Comparison of ENCODE assay signal across 8 cellular contexts in genomic region chr22:42697542-42698013, GRCh38. TPM values are rescaled to one million over a fixed set of nuclear protein-coding genes. Genes with fewer than 3 reads are reported as not detected.
DNase-seq lines count a peak whose midpoint lies in the region; ATAC-seq, FAIRE-seq and TF ChIP-seq lines count a peak whose summit lies in the region.

No MANE protein-coding gene starts in this region.

- H3K9me2 ChIP-seq in PC-9 (ENCODE audit: insufficient read depth) = no peaks in the 10 kb centered on the region

- DNase-seq in A549 (ENCODE audit: low read depth in 1 of 2, low spot score in 1 of 2) (peak; percentile 59 to 79), PC-9 (peak; percentile 60 to 85), esophagus muscularis mucosa (ENCODE audit: extremely low spot score) (no peak), type B pancreatic cell (ENCODE audit: extremely low spot score, unreplicated experiment) (no peak), GM10248 (ENCODE audit: extremely low spot score) (no peak)

- H3K4me2 ChIP-seq in A549 (peak overlapping the region; percentile 35), PC-9 (no peak overlapping the region)

- no peaks in the 10 kb centered on the region for H3K36me3 ChIP-seq in PC-9 (ENCODE audit: low read depth)
- H3K36me3 ChIP-seq in esophagus muscularis mucosa = peaks cover 16 to 30% (median 29%) of the 10 kb centered on the region in 4 donors
- peaks cover 16% of the 10 kb centered on the region for H3K36me3 ChIP-seq in muscle layer of colon (ENCODE audit: insufficient read depth, low read length)

- no peaks in the 10 kb centered on the region for H3K27me3 Mint-ChIP-seq in type B pancreatic cell

- no peak overlapping the region for H2AFZ ChIP-seq in PC-9

- TF ChIP-seq POLR2A in A549 (IDR thresholded peaks at IDR 0.05; ENCODE audit: low read length) = no peak
- no peak for TF ChIP-seq POLR2A in esophagus muscularis mucosa (IDR thresholded peaks at IDR 0.05; ENCODE audit: low read depth)

- no peak overlapping the region for H3K9ac ChIP-seq in muscle layer of colon (ENCODE audit: low read length)

- peaks cover 16% of the 10 kb centered on the region for H3K4me1 ChIP-seq in A549
- 0 out of 2 replicates have a peak, but pooled peaks cover 4% of the 10 kb centered on the region for H3K4me1 ChIP-seq in PC-9 (replicated peaks; ENCODE audit: insufficient read depth)
- H3K4me1 ChIP-seq in esophagus muscularis mucosa = peaks cover 72 to 96% (median 88%) of the 10 kb centered on the region in 4 donors
- peaks cover 37% of the 10 kb centered on the region for H3K4me1 ChIP-seq in muscle layer of colon (ENCODE audit: insufficient read depth, low read length)

- no TSS peak for BruUV-seq in PC-9 (replicated peaks; lab: Mats Ljungman, UMichigan)

- H3K27me3 ChIP-seq in PC-9 (ENCODE audit: insufficient read depth, low read depth) (no peaks in the 10 kb centered on the region), esophagus muscularis mucosa (no peaks in the 10 kb centered on the region), muscle layer of colon (ENCODE audit: control insufficient read depth in 1 of 2, insufficient read depth in 2 of 2, low read length in 2 of 2) (no peaks in the 10 kb centered on the region)

- TF ChIP-seq RAD21 in A549 (conservative IDR thresholded peaks at IDR 0.05 in 1 of 2, IDR thresholded peaks at IDR 0.05 in 1 of 2) = no peak

- H3K36me3 Mint-ChIP-seq in type B pancreatic cell = no peaks in the 10 kb centered on the region

- H3K9me3 Mint-ChIP-seq in type B pancreatic cell = no peaks in the 10 kb centered on the region

- intact Hi-C loops in PC-9 (cut with micrococcal nuclease; ENCODE audit: unreplicated experiment) (no loop called here), esophagus muscularis mucosa (cut with DNase I) (no loop called here)

- no peak for FAIRE-seq in A549 (lab: Jason Lieb, UNC)

- TF ChIP-seq CTCF in A549 (IDR thresholded peaks at IDR 0.05) (no peak), PC-9 (conservative IDR thresholded peaks at IDR 0.05) (no peak), esophagus muscularis mucosa (IDR thresholded peaks at IDR 0.05) (peak in 1 of 3 experiments; percentile 14), type B pancreatic cell (conservative IDR thresholded peaks at IDR 0.05) (no peak), GM10248 (IDR thresholded peaks at IDR 0.05; ENCODE audit: control extremely low read depth, extremely low read depth, low read depth, missing control alignments) (no peak)

- CTCF ChIA-PET in A549 (lab: Yijun Ruan, JAX) = interaction anchor here (1.2 kb wide), 1 partner anchor 77 kb away, joined by 4 read pairs; no protein-coding TSS in a partner anchor
- CTCF ChIA-PET in PC-9 (lab: Charles Lee) = interaction anchor here (0.5 to 0.6 kb wide), 2 partner anchors 81 to 122 kb away, joined by 3 to 4 read pairs; no protein-coding TSS in a partner anchor
- CTCF ChIA-PET in GM10248 (lab: Yijun Ruan, JAX) = interaction anchor here (1.2 kb wide), 1 partner anchor 77 kb away, joined by 3 read pairs; no protein-coding TSS in a partner anchor

- H3K4me1 Mint-ChIP-seq in type B pancreatic cell (ENCODE audit: unreplicated experiment) = peaks cover 9% of the 10 kb centered on the region

- no peaks in the 10 kb centered on the region for H3K79me2 ChIP-seq in PC-9 (ENCODE audit: low read depth)

- no peaks in the 10 kb centered on the region; the same call in 1 of the 2 replicates for H3F3A ChIP-seq in PC-9 (ENCODE audit: insufficient read depth, low read depth)

- POLR2A ChIA-PET in A549 (lab: Yijun Ruan, JAX) (no interaction called here), PC-9 (lab: Charles Lee; ENCODE audit: unreplicated experiment) (no interaction called here), GM10248 (lab: Yijun Ruan, JAX) (no interaction called here)

- H3K27ac Mint-ChIP-seq in type B pancreatic cell = no peak overlapping the region

- no CpG with 5 or more reads among the region's 16 CpGs for WGBS in A549 (ENCODE audit: missing lambda C conversion rate)
- 24% methylated on average over 12 of the region's 16 CpGs for WGBS in esophagus muscularis mucosa

- H3K9me3 ChIP-seq in A549 (no peaks in the 10 kb centered on the region), PC-9 (ENCODE audit: insufficient read depth, low read depth) (no peaks in the 10 kb centered on the region), esophagus muscularis mucosa (no peaks in the 10 kb centered on the region), muscle layer of colon (ENCODE audit: low read length) (no peaks in the 10 kb centered on the region)

- TF ChIP-seq EP300 in A549 (IDR thresholded peaks at IDR 0.05) (no peak), esophagus muscularis mucosa (IDR thresholded peaks at IDR 0.05) (peak; percentile 56)

- no peak overlapping the region for H3K4me3 ChIP-seq in A549
- H3K4me3 ChIP-seq in PC-9 = no peak overlapping the region
- no peak overlapping the region for H3K4me3 ChIP-seq in esophagus muscularis mucosa
- H3K4me3 ChIP-seq in muscle layer of colon (ENCODE audit: low read depth in 1 of 2, low read length in 2 of 2) = no peak overlapping the region

- H3K27ac ChIP-seq in A549 (peak overlapping the region; percentile 50 to 79; a peak in 5 of 6 replicates), PC-9 (no peak overlapping the region), esophagus muscularis mucosa (replicated peaks in 1 of 4) (peak overlapping the region; percentile 86 to 96 (median 94)), muscle layer of colon (ENCODE audit: low read depth, low read length) (peak overlapping the region; percentile 80)

- no peak overlapping the region for H3K4me3 Mint-ChIP-seq in type B pancreatic cell

- H4K20me1 ChIP-seq in PC-9 (ENCODE audit: insufficient read depth) = no peaks in the 10 kb centered on the region

- ATAC-seq in A549 = peak; percentile 77 to 88
- ATAC-seq in GM19023 (IDR thresholded peaks at IDR 0.05; ENCODE audit: unreplicated experiment) = no peak
- ATAC-seq in GM18517 (IDR thresholded peaks at IDR 0.05; ENCODE audit: unreplicated experiment) = no peak

TF ChIP-seq in A549, 52 proteins besides CTCF, POLR2A, EP300 and RAD21 (continues in another document):
- TF ChIP-seq HOXB5 (CRISPR knock-in tag; IDR thresholded peaks at IDR 0.05) = no peak
- TF ChIP-seq USF2 (IDR thresholded peaks at IDR 0.05) = no peak
- no peak for TF ChIP-seq ELK1 (IDR thresholded peaks at IDR 0.05; ENCODE audit: low read depth, low read length)
- TF ChIP-seq E2F6 (IDR thresholded peaks at IDR 0.05; ENCODE audit: borderline replicate concordance, low read depth) = peak; percentile 37; the same call in 1 of the 2 replicates

RNA-seq across cellular contexts. Expression of gene A4GALT, which starts 23.1 kb away (rescaled TPM):
- polyA plus RNA-seq in A549 (2011; rRNA removed) (5.0 and 5.1 TPM in 2 replicates), A549 (2017; fragmentation: RNase III; extraction: RNeasy Plus Mini Kit Qiagen cat#74134 plus additional on column Dnase treatment) (6.0 to 9.2 TPM (median 7.8 TPM) in 3 replicates)
- 9.1 and 14.2 TPM in 2 replicates for polyA plus RNA-seq in A549 (2012; cell fraction: cytosol; rRNA removed)
- 12.3 and 13.3 TPM in 2 replicates for polyA plus RNA-seq in A549 (2012; cell fraction: nucleus; rRNA removed)
- 6.2 and 6.8 TPM in 2 replicates for polyA minus RNA-seq in A549 (2011; rRNA and poly(A)+ RNA removed)
- total RNA-seq in PC-9 (2021) (17.1 and 19.3 TPM in 2 replicates), esophagus muscularis mucosa (10 to 100 TPM; 77.7 to 81.8 (median 79.1) TPM), type B pancreatic cell (ENCODE audit: low replicate concordance) (20.2 and 76.3 TPM in 2 replicates)

RNA-seq across cellular contexts. Expression of gene CYB5R3, which starts 48.4 kb away (rescaled TPM):
- polyA plus RNA-seq in A549 (2011; rRNA removed) (30.8 and 39.4 TPM in 2 replicates), A549 (2017; fragmentation: RNase III; extraction: RNeasy Plus Mini Kit Qiagen cat#74134 plus additional on column Dnase treatment) (47.6 to 54.0 TPM (median 51.8 TPM) in 3 replicates)
- 53.4 and 74.7 TPM in 2 replicates for polyA plus RNA-seq in A549 (2012; cell fraction: cytosol; rRNA removed)
- polyA plus RNA-seq in A549 (2012; cell fraction: nucleus; rRNA removed) = 60.2 and 68.1 TPM in 2 replicates
- 40.5 and 42.5 TPM in 2 replicates for polyA minus RNA-seq in A549 (2011; rRNA and poly(A)+ RNA removed)
- total RNA-seq in PC-9 (2021) (97.6 and 106 TPM in 2 replicates), esophagus muscularis mucosa (100 to 1,000 TPM; 154 to 287 (median 221) TPM), type B pancreatic cell (ENCODE audit: low replicate concordance) (89.3 and 102 TPM in 2 replicates)

RNA-seq across cellular contexts. Expression of gene ATP5MGL, which starts 57.2 kb away (rescaled TPM):
- polyA plus RNA-seq in A549 (2011; rRNA removed) (not detected in 2 replicates), A549 (2017; fragmentation: RNase III; extraction: RNeasy Plus Mini Kit Qiagen cat#74134 plus additional on column Dnase treatment) (not detected in 3 replicates)
- polyA plus RNA-seq in A549 (2012; cell fraction: cytosol; rRNA removed) = not detected in 2 replicates
- not detected in 2 replicates for polyA plus RNA-seq in A549 (2012; cell fraction: nucleus; rRNA removed)
- polyA minus RNA-seq in A549 (2011; rRNA and poly(A)+ RNA removed) = 0.87 and 1.3 TPM in 2 replicates
- total RNA-seq in PC-9 (2021) (0.79 and 1.1 TPM in 2 replicates), esophagus muscularis mucosa (not detected), type B pancreatic cell (ENCODE audit: low replicate concordance) (0.86 and 1.1 TPM in 2 replicates)

Comparison
In these comparisons a context has a peak if more than half of its experiments do, and no peak if none do; other contexts are left out.
1. ATAC-seq: peak in A549 (2 of 2); none in GM19023 (single experiment) and GM18517 (single experiment).
2. DNase-seq: peak in A549 (2 of 2) and PC-9 (2 of 2); none in esophagus muscularis mucosa (single experiment), type B pancreatic cell (single experiment) and GM10248 (single experiment).